ENCODE assay signal across 11 cellular contexts in the genomic region with DNA sequence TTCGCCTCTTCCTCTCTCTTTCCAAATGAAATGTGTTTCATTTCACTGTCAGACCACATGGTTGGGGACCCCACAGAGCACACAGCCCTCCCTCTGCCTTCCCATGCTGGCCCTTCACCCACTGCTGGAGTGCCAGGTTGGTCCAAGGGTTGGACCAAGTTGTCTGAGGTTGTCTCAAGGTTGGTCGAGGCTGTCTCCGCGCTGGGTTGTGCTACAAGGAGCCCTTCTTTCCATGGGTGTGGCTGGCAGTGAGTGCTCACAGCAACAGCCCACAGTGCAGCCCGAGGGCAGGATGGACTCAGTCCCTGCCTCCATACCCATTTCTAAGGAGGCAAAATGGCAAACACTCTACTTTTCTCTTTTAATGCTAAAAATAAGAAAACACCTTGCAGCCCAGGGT. TPM values are rescaled to one million over a fixed set of nuclear protein-coding genes. Genes with fewer than 3 reads are reported as not detected.
"Had no signal": no experiment of that assay in that cellular context is flagged by ENCODE, and none has a peak within 500 bp of the region (broad histone marks: within the 10 kb centered on the region; RNA-seq: fewer than 3 reads in every experiment).

No MANE protein-coding gene starts in this region.

- H3K27ac ChIP-seq: KMS-11 had no signal

- H3K4me3 ChIP-seq: GM23338, HAP-1 had no signal

- H3K4me2 ChIP-seq: GM23338, KMS-11 had no signal

- H3K4me1 Mint-ChIP-seq: GM23338 had no signal

- H3K9ac ChIP-seq: KMS-11 had no signal

- H3K9me3 ChIP-seq: HAP-1 had no signal

- DNase-seq: H7, HFFc6, KBM-7 had no signal

- H3K4me1 ChIP-seq: HAP-1 had no signal

- FAIRE-seq: HepG2 had no signal

- H3K9me3 Mint-ChIP-seq: GM23338, HFFc6, IgD-negative memory B cell had no signal

- H3K4me3 Mint-ChIP-seq: GM23338, HFFc6, IgD-negative memory B cell had no signal

- H3K27ac Mint-ChIP-seq: GM23338, HFFc6, IgD-negative memory B cell had no signal

- H2AFZ ChIP-seq: GM23338 had no signal

- ATAC-seq: HCT116, HepG2 had no signal

- H3K36me3 ChIP-seq: HAP-1 had no signal

- H3K36me3 Mint-ChIP-seq: IgD-negative memory B cell had no signal

RNA-seq across cellular contexts. Expression of gene STH, which starts 35.8 kb away (rescaled TPM):
- total RNA-seq: GM23338, H4, H7, HepG2, HFFc6, HT-29 had no signal
- polyA plus RNA-seq: HepG2, IgD-negative memory B cell had no signal
